In the genomic region with DNA sequence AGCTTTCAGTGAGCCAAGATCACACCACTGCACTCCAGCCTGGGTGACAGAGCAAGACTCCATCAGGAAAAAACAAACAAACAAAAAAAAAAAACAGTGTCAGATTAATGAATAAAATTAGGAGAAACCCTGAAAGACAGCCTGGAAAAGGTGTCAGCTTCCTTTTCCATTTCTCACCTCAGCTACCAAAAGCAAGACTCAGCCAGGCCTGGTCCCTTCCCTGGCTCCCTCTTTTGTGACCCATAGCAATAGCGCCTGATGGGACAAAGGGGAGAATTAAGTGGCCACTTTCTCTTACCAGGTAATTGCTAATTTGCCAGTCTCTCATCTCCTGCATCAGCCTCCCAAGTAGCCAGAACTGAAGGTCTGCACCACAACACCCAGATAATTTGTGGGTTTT, we compare ENCODE assay signal across 1 cellular context.
TF ChIP-seq lines count a peak whose summit lies in the region.

No MANE protein-coding gene starts in this region.

TF ChIP-seq in endothelial cell of umbilical vein, 7 proteins besides CTCF, POLR2A, EP300 and RAD21:
- TF ChIP-seq MYC (IDR thresholded peaks at IDR 0.05; ENCODE audit: low read depth, low read length) = no peak
- TF ChIP-seq GATA2 (IDR thresholded peaks at IDR 0.05; ENCODE audit: insufficient read depth, insufficient read length, low read depth, low read length) = no peak
- no peak for TF ChIP-seq JUN (IDR thresholded peaks at IDR 0.05; ENCODE audit: borderline replicate concordance, insufficient read depth, insufficient read length, low read depth)
- no peak for TF ChIP-seq EZH2 (IDR thresholded peaks at IDR 0.05; ENCODE audit: borderline replicate concordance, low read depth, low read length, severe bottlenecking)
- TF ChIP-seq POLR2AphosphoS5 (IDR thresholded peaks at IDR 0.05; ENCODE audit: insufficient read depth, low read depth, low read length) = no peak
- no peak for TF ChIP-seq FOS (IDR thresholded peaks at IDR 0.05; ENCODE audit: borderline replicate concordance, insufficient read depth, low read length)
- TF ChIP-seq, protein P1, sequence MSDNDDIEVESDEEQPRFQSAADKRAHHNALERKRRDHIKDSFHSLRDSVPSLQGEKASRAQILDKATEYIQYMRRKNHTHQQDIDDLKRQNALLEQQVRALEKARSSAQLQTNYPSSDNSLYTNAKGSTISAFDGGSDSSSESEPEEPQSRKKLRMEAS (IDR thresholded peaks at IDR 0.05; ENCODE audit: insufficient read depth, insufficient read length) = no peak
